In genomic region chr2:11534746-11535484, GRCh38 we compare ENCODE assay signal across 1 cellular context.
TF ChIP-seq lines count a peak whose summit lies in the region.

No MANE protein-coding gene starts in this region.

TF ChIP-seq in HepG2, 621 proteins besides CTCF, POLR2A, EP300 and RAD21 (continues in another document):
- TF ChIP-seq TIGD3 (CRISPR knock-in tag; IDR thresholded peaks at IDR 0.05; ENCODE audit: borderline replicate concordance) (no peak), GATAD2A (CRISPR knock-in tag; IDR thresholded peaks at IDR 0.05) (peak; percentile 43; the same call in 1 of the 2 replicates), ZBTB10 (CRISPR knock-in tag; IDR thresholded peaks at IDR 0.05; ENCODE audit: borderline replicate concordance) (peak; percentile 83; the same call in 1 of the 2 replicates), ZNF768 (CRISPR knock-in tag; IDR thresholded peaks at IDR 0.05) (0 out of 2 replicates have a peak, but pooled peaks have one; percentile 20), SMAD9 (CRISPR knock-in tag; IDR thresholded peaks at IDR 0.05) (no peak), ZMYM3 (CRISPR knock-in tag; IDR thresholded peaks at IDR 0.05) (0 out of 2 replicates have a peak, but pooled peaks have one; percentile 31), ZBTB38 (CRISPR knock-in tag; IDR thresholded peaks at IDR 0.05) (peak; percentile 3), FOXO4 (CRISPR knock-in tag; conservative IDR thresholded peaks at IDR 0.05) (no peak), POLR2AphosphoS2 (IDR thresholded peaks at IDR 0.05; ENCODE audit: low read depth, low read length) (no peak), STAT5B (CRISPR knock-in tag; IDR thresholded peaks at IDR 0.05) (no peak), GMEB2 (CRISPR knock-in tag; IDR thresholded peaks at IDR 0.05; ENCODE audit: low read depth) (no peak), SALL1 (CRISPR knock-in tag; IDR thresholded peaks at IDR 0.05) (0 out of 2 replicates have a peak, but pooled peaks have one; percentile 2), YY1 (IDR thresholded peaks at IDR 0.05; ENCODE audit: insufficient read depth, insufficient replicate concordance, low read depth, low read length) (peak; percentile 6), ARNTL (CRISPR knock-in tag; IDR thresholded peaks at IDR 0.05) (no peak), ZNF574 (CRISPR knock-in tag; IDR thresholded peaks at IDR 0.05) (no peak), ZMAT3 (CRISPR knock-in tag; conservative IDR thresholded peaks at IDR 0.05) (no peak), SRY (CRISPR knock-in tag; IDR thresholded peaks at IDR 0.05) (no peak), NFE2L1 (CRISPR knock-in tag; IDR thresholded peaks at IDR 0.05; ENCODE audit: borderline replicate concordance) (no peak), ZNF317 (CRISPR knock-in tag; IDR thresholded peaks at IDR 0.05) (0 out of 2 replicates have a peak, but pooled peaks have one; percentile 49), CEBPB (IDR thresholded peaks at IDR 0.05; ENCODE audit: borderline replicate concordance, low read depth, low read length) (no peak), ZNF670 (CRISPR knock-in tag; IDR thresholded peaks at IDR 0.05; ENCODE audit: borderline replicate concordance) (no peak), DBP (CRISPR knock-in tag; IDR thresholded peaks at IDR 0.05; ENCODE audit: not compliant biosample characterization) (no peak), FOXA1 (IDR thresholded peaks at IDR 0.05) (no peak), FOXA1 (CRISPR knock-in tag; IDR thresholded peaks at IDR 0.05) (peak; percentile 5; the same call in 1 of the 2 replicates), SKIL (CRISPR knock-in tag; IDR thresholded peaks at IDR 0.05; ENCODE audit: borderline replicate concordance) (no peak), TFAP4 (IDR thresholded peaks at IDR 0.05; ENCODE audit: borderline replicate concordance, low read depth) (peak; percentile 28; the same call in 1 of the 2 replicates), ZNF687 (CRISPR knock-in tag; IDR thresholded peaks at IDR 0.05) (peak; percentile 20; the same call in 1 of the 2 replicates), KMT2A (CRISPR knock-in tag; IDR thresholded peaks at IDR 0.05) (0 out of 2 replicates have a peak, but pooled peaks have one; percentile 19), CBX5 (CRISPR knock-in tag; IDR thresholded peaks at IDR 0.05; ENCODE audit: borderline replicate concordance) (0 out of 2 replicates have a peak, but pooled peaks have one; percentile 20), HOMEZ (CRISPR knock-in tag; IDR thresholded peaks at IDR 0.05; ENCODE audit: low read depth) (peak; percentile 43; the same call in 1 of the 2 replicates), U2AF1 (optimal IDR thresholded peaks at IDR 0.05; ENCODE audit: low read depth, low read length) (no peak), USF2 (IDR thresholded peaks at IDR 0.05; ENCODE audit: low read depth, low read length) (no peak), USF2 (CRISPR knock-in tag; IDR thresholded peaks at IDR 0.05; ENCODE audit: borderline replicate concordance) (no peak), ZNF3 (CRISPR knock-in tag; IDR thresholded peaks at IDR 0.05) (0 out of 2 replicates have a peak, but pooled peaks have one; percentile 15)
